ENCODE assay signal across 1 cellular context in genomic region chr19:42115219-42115618, GRCh38.
A peak's percentile ranks its signal among the peaks of the same experiment; 100 is the strongest.
TF ChIP-seq lines count a peak whose summit lies in the region.

No MANE protein-coding gene starts in this region.

TF ChIP-seq in PFSK-1, 5 proteins besides CTCF, POLR2A, EP300 and RAD21 (continued from another document):
- TF ChIP-seq REST (IDR thresholded peaks at IDR 0.05; ENCODE audit: insufficient read depth in 1 of 2, low read depth in 2 of 2, low read length in 2 of 2): peak; percentile 77 to 92
- TF ChIP-seq SIN3A (IDR thresholded peaks at IDR 0.05; ENCODE audit: borderline replicate concordance, insufficient read depth, low read length): no peak
TF ChIP-seq in PFSK-1: peak in this region for 1.
